Comparison of ENCODE assay signal across 13 cellular contexts in the genomic region with DNA sequence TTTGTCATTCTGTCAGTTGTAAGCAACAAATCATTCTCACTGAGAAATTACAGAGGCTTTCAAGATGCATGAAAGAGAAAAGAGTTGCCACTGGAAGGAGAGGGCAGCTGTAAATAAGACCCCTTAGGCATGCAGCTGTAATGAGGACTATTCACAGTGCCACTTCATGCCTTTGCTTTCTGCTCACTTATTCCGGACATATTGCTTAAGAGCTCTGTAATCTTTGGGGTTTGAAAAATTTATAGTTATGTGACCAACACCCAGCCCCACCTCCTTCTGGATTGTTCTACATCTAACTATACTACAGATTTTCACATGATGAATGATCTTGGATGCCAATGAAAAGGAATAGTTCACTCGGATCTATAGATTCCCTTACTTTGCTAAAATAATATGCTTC.
"Had no signal": no experiment of that assay in that cellular context is flagged by ENCODE, and none has a peak within 500 bp of the region (broad histone marks: within the 10 kb centered on the region; RNA-seq: fewer than 3 reads in every experiment).

No MANE protein-coding gene starts in this region.

- H3K4me3 ChIP-seq: breast epithelium, esophagus squamous epithelium, heart right ventricle, left lung, pancreas, skin epidermis, uterus had no signal

- H3K4me1 ChIP-seq: breast epithelium, uterus had no signal

- DNase-seq: activated effector memory CD4-positive, alpha-beta T cell treated with Interleukin-2 at 50 U/mL for 16 hours; activated T-cell treated with anti-CD3 and anti-CD28 coated beads, Interleukin-2, amount 50 U/mL, for 1 hour; anterior cingulate cortex; esophagus squamous epithelium; heart right ventricle; islet precursor cell; left lung; pancreas; retina; uterus had no signal

- H3K36me3 ChIP-seq: breast epithelium, esophagus squamous epithelium, heart right ventricle, left lung, pancreas, uterus had no signal

- ATAC-seq: heart right ventricle, left lung, pancreas had no signal

- H3K27ac Mint-ChIP-seq: activated naive CD8-positive, alpha-beta T cell had no signal

- H3K9me3 ChIP-seq: breast epithelium, esophagus squamous epithelium, heart right ventricle, left lung, pancreas, uterus had no signal

- H3K27me3 ChIP-seq: breast epithelium, esophagus squamous epithelium, heart right ventricle, left lung, pancreas, uterus had no signal

- H3K27ac ChIP-seq: breast epithelium, esophagus squamous epithelium, heart right ventricle, left lung, pancreas, skin epidermis, uterus had no signal

- H3K36me3 Mint-ChIP-seq: activated naive CD8-positive, alpha-beta T cell had no signal

- H3K4me3 Mint-ChIP-seq: activated naive CD8-positive, alpha-beta T cell had no signal
